ENCODE assay signal across 2 cellular contexts in the genomic region with DNA sequence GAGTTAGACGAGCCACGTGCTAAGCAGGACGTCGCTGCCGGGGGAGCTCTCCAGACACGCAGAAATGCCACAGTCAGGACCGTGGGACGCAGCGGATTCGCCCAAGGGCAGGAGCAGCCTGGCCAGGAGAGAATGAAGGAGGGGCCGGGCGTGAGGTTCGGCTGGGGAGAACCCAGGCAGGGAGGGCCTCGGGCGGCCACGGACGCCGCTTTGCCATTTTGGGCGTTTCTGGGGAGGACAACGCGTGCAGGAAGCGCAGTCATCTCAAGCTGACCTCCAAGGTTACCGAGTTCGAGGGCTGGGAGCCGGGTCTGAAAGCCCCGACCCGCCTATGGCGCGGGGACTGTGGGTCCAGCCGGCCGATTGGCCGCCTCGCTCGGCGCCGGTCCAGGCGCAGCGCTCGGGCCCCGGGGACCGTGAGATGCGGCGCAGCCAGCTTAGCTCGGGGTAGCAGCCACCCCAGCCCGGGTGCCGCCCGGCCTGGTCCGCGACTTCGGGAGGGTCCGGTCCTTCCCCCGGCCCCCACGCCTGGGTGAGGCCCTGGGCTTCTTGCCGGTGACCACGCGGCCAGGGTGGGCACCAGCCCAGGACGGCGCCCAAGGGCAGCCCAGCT.
TF ChIP-seq lines count a peak whose summit lies in the region.

No MANE protein-coding gene starts in this region.

TF ChIP-seq in A549, 52 proteins besides CTCF, POLR2A, EP300 and RAD21:
- TF ChIP-seq FOSB (CRISPR knock-in tag; IDR thresholded peaks at IDR 0.05) (no peak), NFE2L2 (conservative IDR thresholded peaks at IDR 0.05; ENCODE audit: low read length) (no peak), HOXB13 (CRISPR knock-in tag; IDR thresholded peaks at IDR 0.05; ENCODE audit: low read depth) (peak; percentile 79; the same call in 1 of the 2 replicates), ZC3H11A (IDR thresholded peaks at IDR 0.05) (no peak), KDM1A (IDR thresholded peaks at IDR 0.05; ENCODE audit: low read depth) (no peak), HEYL (CRISPR knock-in tag; IDR thresholded peaks at IDR 0.05) (no peak), MYC (IDR thresholded peaks at IDR 0.05; ENCODE audit: borderline replicate concordance, low read length) (0 out of 2 replicates have a peak, but pooled peaks have one; percentile 29), HDAC2 (IDR thresholded peaks at IDR 0.05) (no peak), RNF2 (IDR thresholded peaks at IDR 0.05; ENCODE audit: borderline replicate concordance, low read depth) (no peak), CHD4 (IDR thresholded peaks at IDR 0.05; ENCODE audit: borderline replicate concordance) (no peak), HOXB5 (CRISPR knock-in tag; IDR thresholded peaks at IDR 0.05) (peak; percentile 45), E2F6 (IDR thresholded peaks at IDR 0.05; ENCODE audit: borderline replicate concordance, low read depth) (0 out of 2 replicates have a peak, but pooled peaks have one; percentile 39), JUNB (IDR thresholded peaks at IDR 0.05) (no peak), MAZ (IDR thresholded peaks at IDR 0.05; ENCODE audit: borderline replicate concordance, low read depth, low read length) (no peak), EHMT2 (IDR thresholded peaks at IDR 0.05; ENCODE audit: low read depth) (no peak), ZFP36 (IDR thresholded peaks at IDR 0.05; ENCODE audit: borderline replicate concordance, partially characterized antibody) (no peak), GATA3 (IDR thresholded peaks at IDR 0.05; ENCODE audit: borderline replicate concordance) (0 out of 2 replicates have a peak, but pooled peaks have one; percentile 5), ESRRA (IDR thresholded peaks at IDR 0.05; ENCODE audit: borderline replicate concordance, low read length) (no peak), SMC3 (IDR thresholded peaks at IDR 0.05) (no peak), HOXA7 (CRISPR knock-in tag; IDR thresholded peaks at IDR 0.05) (no peak), MAFK (IDR thresholded peaks at IDR 0.05; ENCODE audit: partially characterized antibody) (no peak), CBX2 (IDR thresholded peaks at IDR 0.05; ENCODE audit: borderline replicate concordance, low read depth) (no peak), REST (IDR thresholded peaks at IDR 0.05) (no peak), PHF8 (IDR thresholded peaks at IDR 0.05; ENCODE audit: borderline replicate concordance, low read depth) (peak; percentile 47), RARB (CRISPR knock-in tag; IDR thresholded peaks at IDR 0.05) (0 out of 2 replicates have a peak, but pooled peaks have one; percentile 41), EHF (CRISPR knock-in tag; IDR thresholded peaks at IDR 0.05) (no peak)
- TF ChIP-seq, protein P1, sequence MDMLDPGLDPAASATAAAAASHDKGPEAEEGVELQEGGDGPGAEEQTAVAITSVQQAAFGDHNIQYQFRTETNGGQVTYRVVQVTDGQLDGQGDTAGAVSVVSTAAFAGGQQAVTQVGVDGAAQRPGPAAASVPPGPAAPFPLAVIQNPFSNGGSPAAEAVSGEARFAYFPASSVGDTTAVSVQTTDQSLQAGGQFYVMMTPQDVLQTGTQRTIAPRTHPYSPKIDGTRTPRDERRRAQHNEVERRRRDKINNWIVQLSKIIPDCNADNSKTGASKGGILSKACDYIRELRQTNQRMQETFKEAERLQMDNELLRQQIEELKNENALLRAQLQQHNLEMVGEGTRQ (IDR thresholded peaks at IDR 0.05), result no peak
- TF ChIP-seq, protein P2, sequence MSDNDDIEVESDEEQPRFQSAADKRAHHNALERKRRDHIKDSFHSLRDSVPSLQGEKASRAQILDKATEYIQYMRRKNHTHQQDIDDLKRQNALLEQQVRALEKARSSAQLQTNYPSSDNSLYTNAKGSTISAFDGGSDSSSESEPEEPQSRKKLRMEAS (IDR thresholded peaks at IDR 0.05), result peak; percentile 90
- TF ChIP-seq, protein P3, sequence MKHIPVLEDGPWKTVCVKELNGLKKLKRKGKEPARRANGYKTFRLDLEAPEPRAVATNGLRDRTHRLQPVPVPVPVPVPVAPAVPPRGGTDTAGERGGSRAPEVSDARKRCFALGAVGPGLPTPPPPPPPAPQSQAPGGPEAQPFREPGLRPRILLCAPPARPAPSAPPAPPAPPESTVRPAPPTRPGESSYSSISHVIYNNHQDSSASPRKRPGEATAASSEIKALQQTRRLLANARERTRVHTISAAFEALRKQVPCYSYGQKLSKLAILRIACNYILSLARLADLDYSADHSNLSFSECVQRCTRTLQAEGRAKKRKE (CRISPR knock-in tag; IDR thresholded peaks at IDR 0.05; ENCODE audit: low read depth), result peak; percentile 40; the same call in 1 of the 2 replicates

TF ChIP-seq in IMR-90, 13 proteins besides CTCF, POLR2A, EP300 and RAD21:
- TF ChIP-seq CHD1 (IDR thresholded peaks at IDR 0.05; ENCODE audit: low read depth, low read length) (no peak; the same call in 1 of the 2 replicates), MXI1 (IDR thresholded peaks at IDR 0.05; ENCODE audit: borderline replicate concordance, low read depth, low read length) (no peak), SMC3 (IDR thresholded peaks at IDR 0.05; ENCODE audit: low read depth, low read length) (no peak), MAZ (IDR thresholded peaks at IDR 0.05; ENCODE audit: borderline replicate concordance, low read depth, low read length) (no peak), RCOR1 (IDR thresholded peaks at IDR 0.05; ENCODE audit: insufficient replicate concordance, low read length) (no peak)
